24 cellular contexts compared by ENCODE assay signal in genomic region chr9:92385001-92385400, GRCh38. TPM values are rescaled to one million over a fixed set of nuclear protein-coding genes. Genes with fewer than 3 reads are reported as not detected.
A peak's percentile ranks its signal among the peaks of the same experiment; 100 is the strongest.
DNase-seq lines count a peak whose midpoint lies in the region; ATAC-seq and TF ChIP-seq lines count a peak whose summit lies in the region.
"Had no signal": no experiment of that assay in that cellular context is flagged by ENCODE, and none has a peak within 500 bp of the region (broad histone marks: within the 10 kb centered on the region; RNA-seq: fewer than 3 reads in every experiment).

No MANE protein-coding gene starts in this region.

- TF ChIP-seq CTCF in mammary epithelial cell (conservative IDR thresholded peaks at IDR 0.05 in 1 of 2, IDR thresholded peaks at IDR 0.05 in 1 of 2; ENCODE audit: extremely low read depth in 1 of 2, insufficient read depth in 1 of 2, low read depth in 1 of 2, low read length in 2 of 2): no peak
- no peak for TF ChIP-seq CTCF in heart left ventricle (IDR thresholded peaks at IDR 0.05)

- peak; percentile 33 for DNase-seq in HCEC 1CT
- no peak for DNase-seq in mammary epithelial cell
- no peak for DNase-seq in heart left ventricle
- DNase-seq in SHP77 treated with DMSO at 0.1 percent for 48 hours (lab: John Stamatoyannopoulos, UW): no peak
- no peak for DNase-seq in DMS 273 treated with DMSO at 0.1 percent for 48 hours (lab: John Stamatoyannopoulos, UW)
- DNase-seq in head of caudate nucleus: no peak
- DNase-seq: activated CD4-positive, alpha-beta T cell treated with anti-CD3 and anti-CD28 coated beads for 1 hour; activated naive CD4-positive, alpha-beta T cell; activated T-cell treated with anti-CD3 and anti-CD28 coated beads, Interleukin-2, amount 50 U/mL, for 24 hours; amygdala; CD4-positive, alpha-beta T cell; effector CD4-positive, alpha-beta T cell; GF-D8; glutamatergic neuron; midbrain; NCI-H1930; NCI-H748 treated with DMSO at 0.1 percent for 48 hours; posterior cingulate gyrus; stimulated activated CD4-positive, alpha-beta T cell treated with anti-CD3 and anti-CD28 coated beads, Interleukin-2, amount 100 ng/mL, for 24 hours had no signal

- CTCF ChIA-PET in mammary epithelial cell (lab: Charles Lee; ENCODE audit: low non-redundant PET): no interaction called here

- dilution Hi-C loops in mammary epithelial cell (cut with HindIII; ENCODE audit: low sequenced_read_pairs): no loop called here

- in situ Hi-C loops in mammary epithelial cell (cut with MboI; ENCODE audit: low sequenced_read_pairs in 2 of 2): no loop called here

- H4K20me1 ChIP-seq in mammary epithelial cell (ENCODE audit: insufficient read depth, low read length): no peaks in the 10 kb centered on the region

- H3K27me3 ChIP-seq in mammary epithelial cell (ENCODE audit: insufficient read depth, low read length) (no peaks in the 10 kb centered on the region), heart left ventricle (no peaks in the 10 kb centered on the region), skeletal muscle satellite cell (ENCODE audit: control insufficient read depth, insufficient read depth, low read length) (no peaks in the 10 kb centered on the region)

- no peak overlapping the region for H3K4me3 ChIP-seq in mammary epithelial cell (replicated peaks in 1 of 3; ENCODE audit: insufficient read depth in 1 of 3, low read depth in 2 of 3, low read length in 3 of 3)
- H3K4me3 ChIP-seq in heart left ventricle: no peak overlapping the region
- no peak overlapping the region for H3K4me3 ChIP-seq in skeletal muscle satellite cell (ENCODE audit: low read length)

- no peak overlapping the region for H3K9ac ChIP-seq in mammary epithelial cell (ENCODE audit: insufficient read depth, low read length)
- no peak overlapping the region for H3K9ac ChIP-seq in skeletal muscle satellite cell (ENCODE audit: low read depth, low read length)

- H3K27ac ChIP-seq in mammary epithelial cell (ENCODE audit: insufficient read depth, low read depth, low read length): no peak overlapping the region
- peak overlapping the region in 8 of 12 donors; percentile 2 to 70 (median 25) for H3K27ac ChIP-seq in heart left ventricle

- no peaks in the 10 kb centered on the region for H3K9me3 ChIP-seq in mammary epithelial cell (replicated peaks; ENCODE audit: insufficient read depth, low read length)
- no peaks in the 10 kb centered on the region for H3K9me3 ChIP-seq in heart left ventricle
- no peaks in the 10 kb centered on the region for H3K9me3 ChIP-seq in skeletal muscle satellite cell (replicated peaks; ENCODE audit: low read length)

- H3K4me2 ChIP-seq in mammary epithelial cell (ENCODE audit: insufficient read depth, low read depth, low read length): peak overlapping the region; percentile 12
- peak overlapping the region; percentile 40 for H3K4me2 ChIP-seq in skeletal muscle satellite cell (ENCODE audit: low read length)

- intact Hi-C loops in mammary epithelial cell (cut with micrococcal nuclease): no loop called here
- intact Hi-C loops in heart left ventricle (cut with DNase I): no loop called here
- intact Hi-C loops in head of caudate nucleus (cut with DNase I): no loop called here

- TF ChIP-seq POLR2A in heart left ventricle (IDR thresholded peaks at IDR 0.05): no peak

- ATAC-seq in heart left ventricle (no peak), GM18873 (IDR thresholded peaks at IDR 0.05; ENCODE audit: low FRiP score, unreplicated experiment) (no peak)
- ATAC-seq: stimulated activated memory B cell treated with anti-CD40 and anti-IgM and Interleukin-4, amounts not matched to agents 10 μg/mL and 1 μg/mL and 100 μg/mL, for 72 hours had no signal

- no TSS peak for BruUV-seq in mammary epithelial cell (replicated peaks; lab: Mats Ljungman, UMichigan)

- peaks cover 2% of the 10 kb centered on the region for H3K36me3 ChIP-seq in mammary epithelial cell (ENCODE audit: insufficient read depth, low read length)
- H3K36me3 ChIP-seq in heart left ventricle: peaks cover 0 to 22% (median 0%) of the 10 kb centered on the region in 9 donors
- H3K36me3 ChIP-seq in skeletal muscle satellite cell (ENCODE audit: insufficient read depth, low read length): no peaks in the 10 kb centered on the region

- peaks cover 4% of the 10 kb centered on the region for H3K79me2 ChIP-seq in mammary epithelial cell (ENCODE audit: insufficient read depth, low read length)

- H2AFZ ChIP-seq in mammary epithelial cell (ENCODE audit: low read depth, low read length): no peak overlapping the region

- H3K4me1 ChIP-seq in mammary epithelial cell (ENCODE audit: insufficient read depth, low read length) (peaks cover 15% of the 10 kb centered on the region), heart left ventricle (peaks cover 0 to 9% (median 0%) of the 10 kb centered on the region in 12 donors), skeletal muscle satellite cell (ENCODE audit: control insufficient read depth, insufficient read depth, low read length) (peaks cover 21% of the 10 kb centered on the region)

- WGBS in mammary epithelial cell (ENCODE audit: low coverage, missing lambda C conversion rate): 95% methylated on average over 3 of the region's 3 CpGs
- 74 to 87% (median 79%) methylated on average over 3 of the region's 3 CpGs for WGBS in heart left ventricle, 4 donors

RNA-seq across cellular contexts. Expression of gene OGN, which starts 19.4 kb away (rescaled TPM):
- total RNA-seq in mammary epithelial cell (not detected), heart left ventricle (10 to 100 TPM in 5 of 9 donors, 1 to 10 TPM in 4; 2.8 to 65.4 (median 11.9) TPM)
- polyA plus RNA-seq in mammary epithelial cell (not detected), heart left ventricle (1 to 10 TPM; 2.1 to 3.5 TPM)
- polyA minus RNA-seq in mammary epithelial cell: not detected
- 0.51 and 2.4 TPM in 2 replicates for total RNA-seq in skeletal muscle satellite cell (2012; rRNA removed)
- total RNA-seq: HT1080 had no signal

RNA-seq across cellular contexts. Expression of gene OMD, which starts 39.3 kb away (rescaled TPM):
- not detected for total RNA-seq in mammary epithelial cell
- not detected for polyA plus RNA-seq in mammary epithelial cell
- polyA minus RNA-seq in mammary epithelial cell: not detected
- total RNA-seq in heart left ventricle: 10 to 100 TPM in 1 of 9 donors, 1 to 10 TPM in 8; 2.3 to 10.2 (median 5.9) TPM
- 1 to 10 TPM; 1.5 to 2.6 TPM for polyA plus RNA-seq in heart left ventricle
- total RNA-seq in skeletal muscle satellite cell (2012; rRNA removed): under 0.01 TPM in 1 of 2 replicates, not detected in the other
- total RNA-seq: CD4-positive, alpha-beta T cell; HFFc6; HT1080 had no signal

RNA-seq across cellular contexts. Expression of gene CENPP, which starts 59.2 kb away (rescaled TPM):
- total RNA-seq in mammary epithelial cell (1 to 10 TPM; 3.0 to 7.5 TPM), heart left ventricle (1 to 10 TPM; 1.2 to 5.8 (median 3.1) TPM)
- polyA plus RNA-seq in mammary epithelial cell (4.4 TPM), heart left ventricle (1 to 10 TPM; 1.1 to 1.6 TPM)
- 2.6 TPM for polyA minus RNA-seq in mammary epithelial cell
- total RNA-seq in skeletal muscle satellite cell (2012; rRNA removed): 4.2 and 6.1 TPM in 2 replicates

RNA-seq across cellular contexts. Expression of gene NOL8, which starts 59.9 kb away (rescaled TPM):
- total RNA-seq in mammary epithelial cell (10 to 100 TPM; 21.8 to 42.4 TPM), heart left ventricle (10 to 100 TPM in 8 of 9 donors, 1 to 10 TPM in 1; 8.1 to 25.6 (median 18.1) TPM)
- polyA plus RNA-seq in mammary epithelial cell (13.7 TPM), heart left ventricle (10 to 100 TPM; 11.7 to 13.5 TPM)
- polyA minus RNA-seq in mammary epithelial cell: 14.5 TPM
- 21.8 and 29.2 TPM in 2 replicates for total RNA-seq in skeletal muscle satellite cell (2012; rRNA removed)
